ENCODE assay signal across 1 cellular context in genomic region chr1:178021955-178022354, GRCh38.
TF ChIP-seq lines count a peak whose summit lies in the region.

No MANE protein-coding gene starts in this region.

TF ChIP-seq in HepG2, 621 proteins besides CTCF, POLR2A, EP300 and RAD21 (continued from another document and continues in another):
- TF ChIP-seq, protein P1, sequence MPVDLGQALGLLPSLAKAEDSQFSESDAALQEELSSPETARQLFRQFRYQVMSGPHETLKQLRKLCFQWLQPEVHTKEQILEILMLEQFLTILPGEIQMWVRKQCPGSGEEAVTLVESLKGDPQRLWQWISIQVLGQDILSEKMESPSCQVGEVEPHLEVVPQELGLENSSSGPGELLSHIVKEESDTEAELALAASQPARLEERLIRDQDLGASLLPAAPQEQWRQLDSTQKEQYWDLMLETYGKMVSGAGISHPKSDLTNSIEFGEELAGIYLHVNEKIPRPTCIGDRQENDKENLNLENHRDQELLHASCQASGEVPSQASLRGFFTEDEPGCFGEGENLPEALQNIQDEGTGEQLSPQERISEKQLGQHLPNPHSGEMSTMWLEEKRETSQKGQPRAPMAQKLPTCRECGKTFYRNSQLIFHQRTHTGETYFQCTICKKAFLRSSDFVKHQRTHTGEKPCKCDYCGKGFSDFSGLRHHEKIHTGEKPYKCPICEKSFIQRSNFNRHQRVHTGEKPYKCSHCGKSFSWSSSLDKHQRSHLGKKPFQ (CRISPR knock-in tag; IDR thresholded peaks at IDR 0.05; ENCODE audit: insufficient replicate concordance): no peak
- TF ChIP-seq TFDP2 (CRISPR knock-in tag; IDR thresholded peaks at IDR 0.05) (peak; percentile 67), CENPBD1 (CRISPR knock-in tag; IDR thresholded peaks at IDR 0.05; ENCODE audit: borderline replicate concordance, low read depth) (no peak), SATB2 (CRISPR knock-in tag; IDR thresholded peaks at IDR 0.05) (0 out of 2 replicates have a peak, but pooled peaks have one; percentile 36), ZBTB40 (IDR thresholded peaks at IDR 0.05) (no peak), ZBTB40 (CRISPR knock-in tag; IDR thresholded peaks at IDR 0.05) (no peak), MIXL1 (CRISPR knock-in tag; IDR thresholded peaks at IDR 0.05) (peak; percentile 81; the same call in 1 of the 2 replicates), ASH2L (IDR thresholded peaks at IDR 0.05; ENCODE audit: insufficient read length, low read depth, low read length) (peak; percentile 89), ZNF3 (CRISPR knock-in tag; IDR thresholded peaks at IDR 0.05) (no peak), ZNF646 (CRISPR knock-in tag; IDR thresholded peaks at IDR 0.05) (no peak), ZMYM4 (CRISPR knock-in tag; IDR thresholded peaks at IDR 0.05) (no peak; the same call in 1 of the 2 replicates), CENPT (CRISPR knock-in tag; IDR thresholded peaks at IDR 0.05; ENCODE audit: low read depth) (no peak), TRIM22 (IDR thresholded peaks at IDR 0.05) (no peak), XRCC5 (optimal IDR thresholded peaks at IDR 0.05; ENCODE audit: low read length) (peak; percentile 22), ZC3H4 (CRISPR knock-in tag; IDR thresholded peaks at IDR 0.05; ENCODE audit: borderline replicate concordance) (no peak), MYNN (CRISPR knock-in tag; IDR thresholded peaks at IDR 0.05; ENCODE audit: low read depth) (no peak), FOXJ3 (CRISPR knock-in tag; IDR thresholded peaks at IDR 0.05; ENCODE audit: borderline replicate concordance) (peak; percentile 80; the same call in 1 of the 2 replicates)
- TF ChIP-seq, protein P2, sequence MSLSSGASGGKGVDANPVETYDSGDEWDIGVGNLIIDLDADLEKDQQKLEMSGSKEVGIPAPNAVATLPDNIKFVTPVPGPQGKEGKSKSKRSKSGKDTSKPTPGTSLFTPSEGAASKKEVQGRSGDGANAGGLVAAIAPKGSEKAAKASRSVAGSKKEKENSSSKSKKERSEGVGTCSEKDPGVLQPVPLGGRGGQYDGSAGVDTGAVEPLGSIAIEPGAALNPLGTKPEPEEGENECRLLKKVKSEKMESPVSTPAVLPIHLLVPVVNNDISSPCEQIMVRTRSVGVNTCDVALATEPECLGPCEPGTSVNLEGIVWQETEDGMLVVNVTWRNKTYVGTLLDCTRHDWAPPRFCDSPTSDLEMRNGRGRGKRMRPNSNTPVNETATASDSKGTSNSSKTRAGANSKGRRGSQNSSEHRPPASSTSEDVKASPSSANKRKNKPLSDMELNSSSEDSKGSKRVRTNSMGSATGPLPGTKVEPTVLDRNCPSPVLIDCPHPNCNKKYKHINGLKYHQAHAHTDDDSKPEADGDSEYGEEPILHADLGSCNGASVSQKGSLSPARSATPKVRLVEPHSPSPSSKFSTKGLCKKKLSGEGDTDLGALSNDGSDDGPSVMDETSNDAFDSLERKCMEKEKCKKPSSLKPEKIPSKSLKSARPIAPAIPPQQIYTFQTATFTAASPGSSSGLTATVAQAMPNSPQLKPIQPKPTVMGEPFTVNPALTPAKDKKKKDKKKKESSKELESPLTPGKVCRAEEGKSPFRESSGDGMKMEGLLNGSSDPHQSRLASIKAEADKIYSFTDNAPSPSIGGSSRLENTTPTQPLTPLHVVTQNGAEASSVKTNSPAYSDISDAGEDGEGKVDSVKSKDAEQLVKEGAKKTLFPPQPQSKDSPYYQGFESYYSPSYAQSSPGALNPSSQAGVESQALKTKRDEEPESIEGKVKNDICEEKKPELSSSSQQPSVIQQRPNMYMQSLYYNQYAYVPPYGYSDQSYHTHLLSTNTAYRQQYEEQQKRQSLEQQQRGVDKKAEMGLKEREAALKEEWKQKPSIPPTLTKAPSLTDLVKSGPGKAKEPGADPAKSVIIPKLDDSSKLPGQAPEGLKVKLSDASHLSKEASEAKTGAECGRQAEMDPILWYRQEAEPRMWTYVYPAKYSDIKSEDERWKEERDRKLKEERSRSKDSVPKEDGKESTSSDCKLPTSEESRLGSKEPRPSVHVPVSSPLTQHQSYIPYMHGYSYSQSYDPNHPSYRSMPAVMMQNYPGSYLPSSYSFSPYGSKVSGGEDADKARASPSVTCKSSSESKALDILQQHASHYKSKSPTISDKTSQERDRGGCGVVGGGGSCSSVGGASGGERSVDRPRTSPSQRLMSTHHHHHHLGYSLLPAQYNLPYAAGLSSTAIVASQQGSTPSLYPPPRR (CRISPR knock-in tag; IDR thresholded peaks at IDR 0.05; ENCODE audit: borderline replicate concordance): 0 out of 2 replicates have a peak, but pooled peaks have one; percentile 18
- TF ChIP-seq, protein P3, sequence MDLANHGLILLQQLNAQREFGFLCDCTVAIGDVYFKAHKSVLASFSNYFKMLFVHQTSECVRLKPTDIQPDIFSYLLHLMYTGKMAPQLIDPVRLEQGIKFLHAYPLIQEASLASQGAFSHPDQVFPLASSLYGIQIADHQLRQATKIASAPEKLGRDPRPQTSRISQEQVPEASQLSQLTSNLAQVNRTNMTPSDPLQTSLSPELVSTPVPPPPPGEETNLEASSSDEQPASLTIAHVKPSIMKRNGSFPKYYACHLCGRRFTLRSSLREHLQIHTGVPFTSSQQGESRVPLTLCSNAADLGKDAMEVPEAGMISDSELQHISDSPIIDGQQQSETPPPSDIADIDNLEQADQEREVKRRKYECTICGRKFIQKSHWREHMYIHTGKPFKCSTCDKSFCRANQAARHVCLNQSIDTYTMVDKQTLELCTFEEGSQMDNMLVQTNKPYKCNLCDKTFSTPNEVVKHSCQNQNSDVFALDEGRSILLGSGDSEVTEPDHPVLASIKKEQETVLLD (CRISPR knock-in tag; IDR thresholded peaks at IDR 0.05; ENCODE audit: low read depth): no peak
- TF ChIP-seq, protein P4, sequence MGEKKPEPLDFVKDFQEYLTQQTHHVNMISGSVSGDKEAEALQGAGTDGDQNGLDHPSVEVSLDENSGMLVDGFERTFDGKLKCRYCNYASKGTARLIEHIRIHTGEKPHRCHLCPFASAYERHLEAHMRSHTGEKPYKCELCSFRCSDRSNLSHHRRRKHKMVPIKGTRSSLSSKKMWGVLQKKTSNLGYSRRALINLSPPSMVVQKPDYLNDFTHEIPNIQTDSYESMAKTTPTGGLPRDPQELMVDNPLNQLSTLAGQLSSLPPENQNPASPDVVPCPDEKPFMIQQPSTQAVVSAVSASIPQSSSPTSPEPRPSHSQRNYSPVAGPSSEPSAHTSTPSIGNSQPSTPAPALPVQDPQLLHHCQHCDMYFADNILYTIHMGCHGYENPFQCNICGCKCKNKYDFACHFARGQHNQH (CRISPR knock-in tag; IDR thresholded peaks at IDR 0.05): peak; percentile 55; the same call in 1 of the 2 replicates
